Comparison of ENCODE assay signal across 8 cellular contexts in genomic region chr6:166862978-166863530, GRCh38.
DNase-seq lines count a peak whose midpoint lies in the region; ATAC-seq and TF ChIP-seq lines count a peak whose summit lies in the region.

No MANE protein-coding gene starts in this region.

- TF ChIP-seq CTCF in AG04449 (IDR thresholded peaks at IDR 0.05; ENCODE audit: insufficient read depth, low read length, missing control alignments) (no peak), lower lobe of right lung (IDR thresholded peaks at IDR 0.05) (no peak), vagina (IDR thresholded peaks at IDR 0.05) (no peak)

- H3K9me3 ChIP-seq in lower lobe of right lung = no peaks in the 10 kb centered on the region
- no peaks in the 10 kb centered on the region for H3K9me3 ChIP-seq in vagina

- H3K27ac ChIP-seq in lower lobe of right lung (no peak overlapping the region), vagina (no peak overlapping the region)

- intact Hi-C loops in lower lobe of right lung (cut with DNase I) (no loop called here), vagina (cut with DNase I) (no loop called here)

- CTCF ChIA-PET in AG04449 (lab: Yijun Ruan, JAX) = interaction anchor here (0.7 kb wide), 1 partner anchor 126 kb away, joined by 3 read pairs; no protein-coding TSS in a partner anchor

- H3K4me1 ChIP-seq in lower lobe of right lung (peaks cover 16% of the 10 kb centered on the region), vagina (peaks cover 14% of the 10 kb centered on the region)

- POLR2A ChIA-PET in AG04449 (lab: Yijun Ruan, JAX) = no interaction called here

- no peaks in the 10 kb centered on the region for H3K36me3 Mint-ChIP-seq in activated T-cell treated with anti-CD3 and anti-CD28 coated beads, Interleukin-2, amount 50 U/mL, for 72 hours (ENCODE audit: insufficient read depth in 2 of 2)

- no peaks in the 10 kb centered on the region for H3K36me3 ChIP-seq in lower lobe of right lung
- H3K36me3 ChIP-seq in vagina = no peaks in the 10 kb centered on the region

- DNase-seq in AG04449 (ENCODE audit: low read depth, low spot score) (no peak), lower lobe of right lung (no peak), vagina (ENCODE audit: extremely low spot score in 2 of 2) (no peak), A172 (ENCODE audit: low spot score) (no peak), NCI-H1092 (lab: John Stamatoyannopoulos, UW) (no peak), activated gamma-delta T cell treated with Interleukin-2 at 50 U/mL for 16 hours (no peak)
- no peak for DNase-seq in activated T-cell treated with anti-CD3 and anti-CD28 coated beads, Interleukin-2, amount 50 U/mL, for 72 hours

- peak; percentile 44 for ATAC-seq in GM21423 (IDR thresholded peaks at IDR 0.05; ENCODE audit: unreplicated experiment)
- no peak for ATAC-seq in activated T-cell treated with anti-CD3 and anti-CD28 coated beads, Interleukin-2, amount 50 U/mL, for 72 hours (replicated peaks in 1 of 2)
- ATAC-seq in lower lobe of right lung = peak in 1 of 2 donors; percentile 41

- peaks cover 9% of the 10 kb centered on the region for H3K4me1 Mint-ChIP-seq in activated T-cell treated with anti-CD3 and anti-CD28 coated beads, Interleukin-2, amount 50 U/mL, for 72 hours (ENCODE audit: low read depth)

- H3K4me3 Mint-ChIP-seq in activated T-cell treated with anti-CD3 and anti-CD28 coated beads, Interleukin-2, amount 50 U/mL, for 72 hours = peak overlapping the region; percentile 67 to 90

- peaks cover 24% of the 10 kb centered on the region for H3K27me3 Mint-ChIP-seq in activated T-cell treated with anti-CD3 and anti-CD28 coated beads, Interleukin-2, amount 50 U/mL, for 72 hours (ENCODE audit: low read depth)

- H3K27ac Mint-ChIP-seq in activated T-cell treated with anti-CD3 and anti-CD28 coated beads, Interleukin-2, amount 50 U/mL, for 72 hours = no peak overlapping the region

- H3K27me3 ChIP-seq in lower lobe of right lung (ENCODE audit: low read depth) (peaks cover 37% of the 10 kb centered on the region), vagina (no peaks in the 10 kb centered on the region)

- H3K9me3 Mint-ChIP-seq in activated T-cell treated with anti-CD3 and anti-CD28 coated beads, Interleukin-2, amount 50 U/mL, for 72 hours = no peaks in the 10 kb centered on the region

- no peak for TF ChIP-seq POLR2A in vagina (IDR thresholded peaks at IDR 0.05)

- H3K4me3 ChIP-seq in AG04449 (ENCODE audit: low read depth, low read length) (peak overlapping the region; percentile 18; the same call in 1 of the 2 replicates), lower lobe of right lung (peak overlapping the region; percentile 61), vagina (peak overlapping the region; percentile 51 to 54)
